In genomic region chr7:131225619-131226101, GRCh38 we compare ENCODE assay signal across 8 cellular contexts.
A peak's percentile ranks its signal among the peaks of the same experiment; 100 is the strongest.
DNase-seq lines count a peak whose midpoint lies in the region; ATAC-seq and TF ChIP-seq lines count a peak whose summit lies in the region.

No MANE protein-coding gene starts in this region.

- H3K4me3 ChIP-seq in DND-41 (ENCODE audit: low read depth in 1 of 2, low read length in 2 of 2) (no peak overlapping the region), fibroblast of pulmonary artery (replicated peaks; ENCODE audit: low read depth, low read length) (no peak overlapping the region)

- H3K9me3 ChIP-seq in DND-41 (ENCODE audit: insufficient read depth, low read length, severe bottlenecking) = no peaks in the 10 kb centered on the region

- no peak overlapping the region for H3K4me2 ChIP-seq in DND-41 (ENCODE audit: insufficient read depth, low read length)

- no peak overlapping the region for H3K27ac ChIP-seq in DND-41 (ENCODE audit: low read length)

- H3K36me3 ChIP-seq in DND-41 (ENCODE audit: insufficient read depth, low read length) = no peaks in the 10 kb centered on the region

- H4K20me1 ChIP-seq in DND-41 (ENCODE audit: insufficient read depth, low read length) = no peaks in the 10 kb centered on the region

- H3K79me2 ChIP-seq in DND-41 (ENCODE audit: insufficient read depth, low read length) = no peaks in the 10 kb centered on the region

- ATAC-seq in DND-41 (ENCODE audit: insufficient read depth, low read depth) = 0 out of 3 replicates have a peak, but pooled peaks have one; percentile 39

- no peak overlapping the region for H3K9ac ChIP-seq in DND-41 (ENCODE audit: low read depth, low read length)

- no peaks in the 10 kb centered on the region for H3K27me3 ChIP-seq in DND-41 (ENCODE audit: insufficient read depth, low read length, poor library complexity)

- peak overlapping the region; percentile 53 for H2AFZ ChIP-seq in DND-41 (ENCODE audit: low read depth, low read length)

- TF ChIP-seq CTCF in DND-41 (IDR thresholded peaks at IDR 0.05; ENCODE audit: borderline replicate concordance, extremely low read depth, low read length, poor library complexity, severe bottlenecking) (no peak), fibroblast of pulmonary artery (IDR thresholded peaks at IDR 0.05; ENCODE audit: low read length, missing control alignments) (no peak)

- peaks cover 7% of the 10 kb centered on the region for H3K4me1 ChIP-seq in DND-41 (ENCODE audit: insufficient read depth, low read length)

- no peak for DNase-seq in DND-41
- peak; percentile 73 for DNase-seq in NCI-H226
- DNase-seq in fibroblast of pulmonary artery (ENCODE audit: low read depth) = peak; percentile 83
- peak; percentile 32 for DNase-seq in pons (ENCODE audit: low spot score)
- no peak for DNase-seq in COLO829 (ENCODE audit: low spot score)
- no peak for DNase-seq in activated CD8-positive, alpha-beta memory T cell treated with anti-CD3 and anti-CD28 coated beads, Interleukin-2, amount 50 U/mL, for 48 hours
- no peak for DNase-seq in activated effector memory CD4-positive, alpha-beta T cell treated with Interleukin-2 at 50 U/mL for 16 hours
- no peak for DNase-seq in stimulated activated CD4-positive, alpha-beta T cell treated with anti-CD3 and anti-CD28 coated beads, Interleukin-12 subunit alpha, Interleukin-12 subunit beta, amount 100 ng/mL, for 4 hours

Comparison
In these comparisons a context has a peak if more than half of its experiments do, and no peak if none do; other contexts are left out.
1. DNase-seq: peak in NCI-H226 (single experiment), fibroblast of pulmonary artery (single experiment) and pons (single experiment); none in DND-41 (single experiment), COLO829 (single experiment), activated CD8-positive, alpha-beta memory T cell treated with anti-CD3 and anti-CD28 coated beads, Interleukin-2, amount 50 U/mL, for 48 hours (single experiment), activated effector memory CD4-positive, alpha-beta T cell treated with Interleukin-2 at 50 U/mL for 16 hours (single experiment) and stimulated activated CD4-positive, alpha-beta T cell treated with anti-CD3 and anti-CD28 coated beads, Interleukin-12 subunit alpha, Interleukin-12 subunit beta, amount 100 ng/mL, for 4 hours (single experiment).